Comparison of ENCODE assay signal across 9 cellular contexts in genomic region chr3:54188176-54188791, GRCh38.
DNase-seq lines count a peak whose midpoint lies in the region; ATAC-seq, FAIRE-seq and TF ChIP-seq lines count a peak whose summit lies in the region.
"Had no signal": no experiment of that assay in that cellular context is flagged by ENCODE, and none has a peak within 500 bp of the region (broad histone marks: within the 10 kb centered on the region; RNA-seq: fewer than 3 reads in every experiment).

No MANE protein-coding gene starts in this region.

- peaks cover 12% of the 10 kb centered on the region for H3K9me3 Mint-ChIP-seq in activated T-cell treated with anti-CD3 and anti-CD28 coated beads, Interleukin-2, amount 50 U/mL, for 24 hours
- H3K9me3 Mint-ChIP-seq in progenitor cell of endocrine pancreas (ENCODE audit: low read depth): no peaks in the 10 kb centered on the region

- H3K27ac ChIP-seq in epithelial cell of prostate: no peak overlapping the region

- ATAC-seq in T-helper 17 cell: no peak
- no peak for ATAC-seq in GM18868 (IDR thresholded peaks at IDR 0.05; ENCODE audit: unreplicated experiment)
- ATAC-seq: CD8-positive, alpha-beta T cell had no signal

- DNase-seq in activated T-cell treated with anti-CD3 and anti-CD28 coated beads, Interleukin-2, amount 50 U/mL, for 24 hours: peak; percentile 27
- no peak for DNase-seq in activated T-cell treated with anti-CD3 and anti-CD28 coated beads, Interleukin-2, amount 50 U/mL, for 1 hour
- DNase-seq in RPMI7951 (ENCODE audit: low read depth) (peak; percentile 66), epithelial cell of prostate (ENCODE audit: low read depth, low spot score) (peak; percentile 6), progenitor cell of endocrine pancreas (ENCODE audit: low spot score, unreplicated experiment) (peak; percentile 61), T-helper 17 cell (no peak), D721Med (ENCODE audit: insufficient read length, low spot score) (no peak)

- H3K36me3 Mint-ChIP-seq in activated T-cell treated with anti-CD3 and anti-CD28 coated beads, Interleukin-2, amount 50 U/mL, for 24 hours (ENCODE audit: low read depth): no peaks in the 10 kb centered on the region
- H3K36me3 Mint-ChIP-seq in progenitor cell of endocrine pancreas (ENCODE audit: insufficient read depth) (no peaks in the 10 kb centered on the region), T-helper 17 cell (ENCODE audit: low read depth) (no peaks in the 10 kb centered on the region)
- H3K36me3 Mint-ChIP-seq: CD8-positive, alpha-beta T cell had no signal

- no peaks in the 10 kb centered on the region for H3K9me3 ChIP-seq in T-helper 17 cell (ENCODE audit: control insufficient read depth, low read length, poor library complexity, severe bottlenecking)

- no peaks in the 10 kb centered on the region for H3K4me1 Mint-ChIP-seq in activated T-cell treated with anti-CD3 and anti-CD28 coated beads, Interleukin-2, amount 50 U/mL, for 24 hours (ENCODE audit: low read depth)
- H3K4me1 Mint-ChIP-seq in progenitor cell of endocrine pancreas (ENCODE audit: low read depth) (no peaks in the 10 kb centered on the region), T-helper 17 cell (no peaks in the 10 kb centered on the region)

- H3K4me3 Mint-ChIP-seq in activated T-cell treated with anti-CD3 and anti-CD28 coated beads, Interleukin-2, amount 50 U/mL, for 24 hours: no peak overlapping the region
- no peak overlapping the region for H3K4me3 Mint-ChIP-seq in progenitor cell of endocrine pancreas (ENCODE audit: low read depth)
- H3K4me3 Mint-ChIP-seq in T-helper 17 cell: no peak overlapping the region
- H3K4me3 Mint-ChIP-seq: CD8-positive, alpha-beta T cell had no signal

- H3K27me3 Mint-ChIP-seq in activated T-cell treated with anti-CD3 and anti-CD28 coated beads, Interleukin-2, amount 50 U/mL, for 24 hours: no peaks in the 10 kb centered on the region
- H3K27me3 Mint-ChIP-seq in progenitor cell of endocrine pancreas (peaks cover 9% of the 10 kb centered on the region), T-helper 17 cell (no peaks in the 10 kb centered on the region)

- TF ChIP-seq CTCF in progenitor cell of endocrine pancreas (IDR thresholded peaks at IDR 0.05; ENCODE audit: unreplicated experiment) (no peak), D721Med (IDR thresholded peaks at IDR 0.05; ENCODE audit: insufficient read depth, missing control alignments) (no peak)

- FAIRE-seq in D721Med (lab: Jason Lieb, UNC): no peak

- H3K27ac Mint-ChIP-seq in activated T-cell treated with anti-CD3 and anti-CD28 coated beads, Interleukin-2, amount 50 U/mL, for 24 hours: no peak overlapping the region
- H3K27ac Mint-ChIP-seq in progenitor cell of endocrine pancreas: no peak overlapping the region
- no peak overlapping the region for H3K27ac Mint-ChIP-seq in T-helper 17 cell
- H3K27ac Mint-ChIP-seq: CD8-positive, alpha-beta T cell had no signal

Comparison
In these comparisons a context has a peak if more than half of its experiments do, and no peak if none do; other contexts are left out.
1. DNase-seq: peak in activated T-cell treated with anti-CD3 and anti-CD28 coated beads, Interleukin-2, amount 50 U/mL, for 24 hours (single experiment), RPMI7951 (single experiment), epithelial cell of prostate (single experiment) and progenitor cell of endocrine pancreas (single experiment); none in activated T-cell treated with anti-CD3 and anti-CD28 coated beads, Interleukin-2, amount 50 U/mL, for 1 hour (single experiment), T-helper 17 cell (0 of 3) and D721Med (single experiment).